In genomic region chr3:33438871-33439270, GRCh38 we compare ENCODE assay signal across 8 cellular contexts. TPM values are rescaled to one million over a fixed set of nuclear protein-coding genes. Genes with fewer than 3 reads are reported as not detected.
A peak's percentile ranks its signal among the peaks of the same experiment; 100 is the strongest.
DNase-seq lines count a peak whose midpoint lies in the region; ATAC-seq and TF ChIP-seq lines count a peak whose summit lies in the region.

No MANE protein-coding gene starts in this region.

- POLR2A ChIA-PET in RWPE1 (lab: Yijun Ruan, JAX; ENCODE audit: low non-redundant PET): no interaction called here

- CTCF ChIA-PET in RWPE1 (lab: Yijun Ruan, JAX): no interaction called here

- ATAC-seq in HG03139 (IDR thresholded peaks at IDR 0.05; ENCODE audit: unreplicated experiment) (no peak), GM19455 (IDR thresholded peaks at IDR 0.05; ENCODE audit: unreplicated experiment) (no peak), GM19328 (IDR thresholded peaks at IDR 0.05; ENCODE audit: unreplicated experiment) (no peak)

- DNase-seq in GM12865 (ENCODE audit: low read depth) (no peak), RWPE1 (ENCODE audit: low spot score) (no peak), fibroblast of gingiva (ENCODE audit: low read depth) (peak; percentile 30), prostate gland (ENCODE audit: low spot score) (no peak), NCI-H2029 treated with DMSO at 0.1 percent for 48 hours (lab: John Stamatoyannopoulos, UW) (no peak)

- H3K4me3 ChIP-seq in GM12865 (ENCODE audit: low read depth, low read length): peak overlapping the region; percentile 99
- H3K4me3 ChIP-seq in prostate gland: peak overlapping the region; percentile 61 to 73

- no peaks in the 10 kb centered on the region for H3K4me1 ChIP-seq in prostate gland (replicated peaks)

- H3K9me3 ChIP-seq in prostate gland: no peaks in the 10 kb centered on the region

- H3K27me3 ChIP-seq in prostate gland (replicated peaks; ENCODE audit: insufficient read depth): no peaks in the 10 kb centered on the region

- TF ChIP-seq CTCF in GM12865 (IDR thresholded peaks at IDR 0.05; ENCODE audit: insufficient read depth, low read depth, low read length, missing control alignments): no peak
- TF ChIP-seq CTCF in RWPE1 (conservative IDR thresholded peaks at IDR 0.05; ENCODE audit: low read depth): no peak
- no peak for TF ChIP-seq CTCF in prostate gland (IDR thresholded peaks at IDR 0.05)

- H3K36me3 ChIP-seq in prostate gland: no peaks in the 10 kb centered on the region

- 9% methylated on average over 4 of the region's 4 CpGs for WGBS in prostate gland

- H3K27ac ChIP-seq in RWPE1: peak overlapping the region; percentile 99
- H3K27ac ChIP-seq in prostate gland: peak overlapping the region; percentile 80 to 92

- intact Hi-C loops in prostate gland (cut with DNase I): no loop called here

- no peak for TF ChIP-seq POLR2A in prostate gland (IDR thresholded peaks at IDR 0.05)

RNA-seq across cellular contexts. Expression of gene UBP1, which starts 1.3 kb away (rescaled TPM):
- total RNA-seq in prostate gland: 10 to 100 TPM; 52.3 to 57.2 TPM
